Comparison of ENCODE assay signal across 1 cellular context in genomic region chr4:154349829-154350228, GRCh38.
TF ChIP-seq lines count a peak whose summit lies in the region.

No MANE protein-coding gene starts in this region.

TF ChIP-seq in WTC11, 78 proteins besides CTCF, POLR2A, EP300 and RAD21 (continued from another document):
- TF ChIP-seq SP1 (CRISPR knock-in tag; conservative IDR thresholded peaks at IDR 0.05) (no peak), GRHL2 (CRISPR knock-in tag; IDR thresholded peaks at IDR 0.05; ENCODE audit: insufficient replicate concordance, severe bottlenecking) (no peak), ZNF671 (CRISPR knock-in tag; IDR thresholded peaks at IDR 0.05) (no peak), SMAD3 (CRISPR knock-in tag; IDR thresholded peaks at IDR 0.05; ENCODE audit: borderline replicate concordance) (no peak), ATF1 (CRISPR knock-in tag; IDR thresholded peaks at IDR 0.05) (no peak), TCF7 (CRISPR knock-in tag; IDR thresholded peaks at IDR 0.05; ENCODE audit: low read depth) (no peak), ZNF232 (CRISPR knock-in tag; IDR thresholded peaks at IDR 0.05) (no peak)
